ENCODE assay signal across 18 cellular contexts in genomic region chr19:8338835-8339234, GRCh38. TPM values are rescaled to one million over a fixed set of nuclear protein-coding genes. Genes with fewer than 3 reads are reported as not detected.
DNase-seq lines count a peak whose midpoint lies in the region; ATAC-seq, FAIRE-seq and TF ChIP-seq lines count a peak whose summit lies in the region.
"Had no signal": no experiment of that assay in that cellular context is flagged by ENCODE, and none has a peak within 500 bp of the region (broad histone marks: within the 10 kb centered on the region; RNA-seq: fewer than 3 reads in every experiment).

No MANE protein-coding gene starts in this region.

- DNase-seq in DMS53 (lab: John Stamatoyannopoulos, UW) (peak; percentile 45), DMS53 treated with DMSO at 0.1 percent for 48 hours (lab: John Stamatoyannopoulos, UW; ENCODE audit: unreplicated experiment) (no peak), H9 (peak; percentile 43), endodermal cell (peak; percentile 74), NCI-H1436 (lab: John Stamatoyannopoulos, UW) (no peak), kidney (no peak)
- DNase-seq: CD8-positive, alpha-beta T cell; COR-L47; DMS153; GOT3; IMR-90; KBM-7 had no signal

- H4K91ac ChIP-seq in H9 (ENCODE audit: insufficient read length, low read depth, low read length) = no peak overlapping the region

- H3K23ac ChIP-seq in H9 (ENCODE audit: insufficient read length, low read depth, low read length) = no peak overlapping the region

- H3K4ac ChIP-seq in H9 (ENCODE audit: low read depth, low read length) = no peak overlapping the region

- H3K27ac Mint-ChIP-seq in H9 (no peak overlapping the region), endodermal cell (no peak overlapping the region)
- H3K27ac Mint-ChIP-seq: CD14-positive monocyte; CD8-positive, alpha-beta T cell had no signal

- no peak overlapping the region for H2BK15ac ChIP-seq in H9 (ENCODE audit: low read depth, low read length)

- H4K20me1 ChIP-seq in H9 (ENCODE audit: control insufficient read depth, insufficient read depth, insufficient read length) = no peaks in the 10 kb centered on the region

- no peak overlapping the region for H4K5ac ChIP-seq in H9 (ENCODE audit: insufficient read length, low read depth, low read length)

- H2BK5ac ChIP-seq in H9 (ENCODE audit: insufficient read length, low read length) = no peak overlapping the region

- peaks cover 46% of the 10 kb centered on the region for H3K27me3 Mint-ChIP-seq in H9 (ENCODE audit: low read depth)
- H3K27me3 Mint-ChIP-seq in endodermal cell (ENCODE audit: insufficient read depth) = peaks cover 58% of the 10 kb centered on the region

- H3K27ac ChIP-seq in H9 (ENCODE audit: insufficient read length, low read depth, low read length) (no peak overlapping the region), endodermal cell (ENCODE audit: low read depth, low read length) (no peak overlapping the region), kidney (ENCODE audit: low read depth in 2 of 2, low read length in 2 of 2) (no peak overlapping the region)
- H3K27ac ChIP-seq: 22Rv1 had no signal

- H3T11ph ChIP-seq in H9 (ENCODE audit: low read length) = no peak overlapping the region

- no peak overlapping the region for H3K9ac ChIP-seq in H9 (ENCODE audit: extremely low read depth, insufficient read length, low read length)
- no peak overlapping the region for H3K9ac ChIP-seq in endodermal cell (ENCODE audit: extremely low read depth, low read length, poor library complexity, severe bottlenecking)
- H3K9ac ChIP-seq in kidney (ENCODE audit: low read length in 2 of 2) = no peak overlapping the region

- WGBS in H9 (ENCODE audit: extremely low coverage, insufficient read length, low lambda C conversion rate) = no CpG with 5 or more reads among the region's 6 CpGs
- WGBS in endodermal cell (ENCODE audit: insufficient coverage in 1 of 2, insufficient read length in 1 of 2), 2 experiments = 71 to 75% methylated on average over 4 to 6 of the region's 6 CpGs

- no peak overlapping the region for H2AK5ac ChIP-seq in H9 (ENCODE audit: insufficient read length, low read length)

- H2BK120ac ChIP-seq in H9 (ENCODE audit: low read depth, low read length, poor library complexity, severe bottlenecking) = no peak overlapping the region

- no peak overlapping the region for H2BK20ac ChIP-seq in H9 (ENCODE audit: low read depth, low read length, poor library complexity, severe bottlenecking)

- no peak for TF ChIP-seq CTCF in H9 (conservative IDR thresholded peaks at IDR 0.05)
- no peak for TF ChIP-seq CTCF in endodermal cell (conservative IDR thresholded peaks at IDR 0.05)
- no peak for TF ChIP-seq CTCF in kidney (IDR thresholded peaks at IDR 0.05; ENCODE audit: borderline replicate concordance, extremely low read depth, insufficient read depth)

- FAIRE-seq in kidney (lab: Jason Lieb, UNC) = no peak
- FAIRE-seq: D721Med, GM12878 had no signal

- H3K18ac ChIP-seq in H9 (ENCODE audit: insufficient read length, low read depth, low read length) = no peak overlapping the region

- H3K4me3 ChIP-seq in endodermal cell (ENCODE audit: low read length) = no peak overlapping the region
- no peak overlapping the region for H3K4me3 ChIP-seq in kidney (ENCODE audit: low read length in 2 of 2)
- H3K4me3 ChIP-seq: GM12878 had no signal

- H2BK12ac ChIP-seq in H9 (ENCODE audit: insufficient read length, low read depth, low read length) = no peak overlapping the region

- ATAC-seq in HG02981 (IDR thresholded peaks at IDR 0.05; ENCODE audit: unreplicated experiment) = no peak
- ATAC-seq: CD8-positive, alpha-beta T cell; GM12878; HCT116 had no signal

- no peak overlapping the region for H3K4me2 ChIP-seq in H9 (ENCODE audit: insufficient read depth, insufficient read length, low read length)

- intact Hi-C loops in kidney (cut with DNase I) = no loop called here

- H3K9me3 ChIP-seq in H9 (ENCODE audit: control insufficient read depth, low read depth, low read length) = no peaks in the 10 kb centered on the region
- H3K9me3 ChIP-seq in endodermal cell (ENCODE audit: control insufficient read depth, low read length) = no peaks in the 10 kb centered on the region
- no peaks in the 10 kb centered on the region for H3K9me3 ChIP-seq in kidney (ENCODE audit: control insufficient read depth in 1 of 2, low read length in 2 of 2)

- no peaks in the 10 kb centered on the region; the same call in 1 of the 2 replicates for H3K4me1 ChIP-seq in H9 (ENCODE audit: insufficient read depth, low read length)
- no peaks in the 10 kb centered on the region for H3K4me1 ChIP-seq in endodermal cell (ENCODE audit: control insufficient read depth, insufficient read depth, low read length)
- peaks cover 0 to 7% of the 10 kb centered on the region in 2 donors for H3K4me1 ChIP-seq in kidney (ENCODE audit: control insufficient read depth in 1 of 2, insufficient read depth in 1 of 2, low read depth in 1 of 2, low read length in 2 of 2)

- H3K56ac ChIP-seq in H9 (ENCODE audit: insufficient read length, low read depth, low read length) = no peak overlapping the region

- peaks cover 0 to 2% (median 0%) of the 10 kb centered on the region in 3 experiments; a peak in 2 of 7 replicates for H3K36me3 Mint-ChIP-seq in H9 (ENCODE audit: insufficient read depth in 1 of 3, low read depth in 3 of 3)
- no peaks in the 10 kb centered on the region for H3K36me3 Mint-ChIP-seq in endodermal cell (ENCODE audit: low read depth)
- H3K36me3 Mint-ChIP-seq: CD14-positive monocyte; CD8-positive, alpha-beta T cell had no signal

- H3K4me3 Mint-ChIP-seq in H9 (no peak overlapping the region; a peak in 1 of 5 replicates), endodermal cell (no peak overlapping the region)
- H3K4me3 Mint-ChIP-seq: CD8-positive, alpha-beta T cell had no signal

- H3K9me3 Mint-ChIP-seq in H9 (no peaks in the 10 kb centered on the region), endodermal cell (no peaks in the 10 kb centered on the region)
- H3K9me3 Mint-ChIP-seq: CD8-positive, alpha-beta T cell had no signal

- H2AFZ ChIP-seq in H9 (ENCODE audit: low read length) = no peak overlapping the region

- H3K79me1 ChIP-seq in H9 (ENCODE audit: insufficient read depth, low read depth, low read length, poor library complexity, severe bottlenecking) = no peaks in the 10 kb centered on the region

- H3K4me1 Mint-ChIP-seq in H9 (peaks cover 14 to 17% of the 10 kb centered on the region in 2 experiments), endodermal cell (peaks cover 5% of the 10 kb centered on the region)

- no peaks in the 10 kb centered on the region for H3K36me3 ChIP-seq in endodermal cell (ENCODE audit: control insufficient read depth, insufficient read depth, low read length)
- H3K36me3 ChIP-seq in kidney (ENCODE audit: control insufficient read depth in 1 of 2, insufficient read depth in 2 of 2, low read length in 2 of 2) = no peaks in the 10 kb centered on the region

- no peak overlapping the region for H3K14ac ChIP-seq in H9 (ENCODE audit: insufficient read depth, low read length)

- H3K27me3 ChIP-seq in H9 (ENCODE audit: insufficient read depth, low read length) (peaks cover 9% of the 10 kb centered on the region; the same call in 1 of the 2 replicates), endodermal cell (ENCODE audit: control insufficient read depth, insufficient read depth, low read length, poor library complexity, severe bottlenecking) (peaks cover 47% of the 10 kb centered on the region)

- no peaks in the 10 kb centered on the region for H3K79me2 ChIP-seq in H9 (ENCODE audit: insufficient read depth, low read length)

- H3K23me2 ChIP-seq in H9 (ENCODE audit: insufficient read length, low read depth, low read length, poor library complexity, severe bottlenecking) = peaks cover 6% of the 10 kb centered on the region

- no peak overlapping the region for H4K8ac ChIP-seq in H9 (replicated peaks; ENCODE audit: insufficient read length, low read depth, low read length)

RNA-seq across cellular contexts. Expression of gene KANK3, which starts 4.2 kb away (rescaled TPM):
- 5.3 and 7.7 TPM in 2 replicates for total RNA-seq in H9 (2021)
- 1 to 10 TPM; 2.3 to 2.6 TPM for total RNA-seq in endodermal cell
- polyA plus RNA-seq in endodermal cell (2013, experiment 1 of 2) = 1.6 TPM
- 1.4 TPM for polyA plus RNA-seq in endodermal cell (2013, experiment 2 of 2)
- 26.6 TPM for total RNA-seq in kidney
- polyA plus RNA-seq in kidney (ENCODE audit: insufficient read depth, low read depth, low replicate concordance) = 15.0 TPM
- total RNA-seq: IMR-90 had no signal
- polyA plus RNA-seq: CD14-positive monocyte had no signal

RNA-seq across cellular contexts. Expression of gene RPS28, which starts 17.5 kb away (rescaled TPM):
- total RNA-seq in H9 (2021) = 1,885 and 1,988 TPM in 2 replicates
- total RNA-seq in endodermal cell = 1,000 to 10,000 TPM; 1,512 to 1,809 TPM
- 1,091 TPM for polyA plus RNA-seq in endodermal cell (2013, experiment 1 of 2)
- polyA plus RNA-seq in endodermal cell (2013, experiment 2 of 2) = 978 TPM
- total RNA-seq in kidney = 1,258 TPM
- polyA plus RNA-seq in kidney (ENCODE audit: insufficient read depth, low read depth, low replicate concordance) = 1,887 TPM

RNA-seq across cellular contexts. Expression of gene NDUFA7, which starts 17.7 kb away (rescaled TPM):
- total RNA-seq in H9 (2021) = 70.7 and 73.0 TPM in 2 replicates
- total RNA-seq in endodermal cell = 10 to 100 TPM; 75.7 to 86.2 TPM
- polyA plus RNA-seq in endodermal cell (2013, experiment 1 of 2) = 132 TPM
- 134 TPM for polyA plus RNA-seq in endodermal cell (2013, experiment 2 of 2)
- total RNA-seq in kidney = 51.2 TPM
- polyA plus RNA-seq in kidney (ENCODE audit: insufficient read depth, low read depth, low replicate concordance) = 304 TPM

RNA-seq across cellular contexts. Expression of gene ANGPTL4, which starts 25.1 kb away (rescaled TPM):
- total RNA-seq in H9 (2021) (1.9 and 2.5 TPM in 2 replicates), endodermal cell (10 to 100 TPM; 10.9 to 13.2 TPM), kidney (7.2 TPM)
- 4.2 TPM for polyA plus RNA-seq in endodermal cell (2013, experiment 1 of 2)
- polyA plus RNA-seq in endodermal cell (2013, experiment 2 of 2) = 2.9 TPM
- polyA plus RNA-seq in kidney (ENCODE audit: insufficient read depth, low read depth, low replicate concordance) = 40.3 TPM
- total RNA-seq: CD8-positive, alpha-beta T cell; GM12878 had no signal
- polyA plus RNA-seq: CD14-positive monocyte had no signal

RNA-seq across cellular contexts. Expression of gene CD320, which starts 30.7 kb away (rescaled TPM):
- total RNA-seq in H9 (2021) (68.1 and 72.1 TPM in 2 replicates), endodermal cell (10 to 100 TPM; 63.4 to 72.7 TPM), kidney (26.1 TPM)
- 51.6 TPM for polyA plus RNA-seq in endodermal cell (2013, experiment 1 of 2)
- polyA plus RNA-seq in endodermal cell (2013, experiment 2 of 2) = 52.4 TPM
- polyA plus RNA-seq in kidney (ENCODE audit: insufficient read depth, low read depth, low replicate concordance) = 63.1 TPM

Comparison
In these comparisons a context has a peak if more than half of its experiments do, and no peak if none do; other contexts are left out.
1. DNase-seq: peak in DMS53 (single experiment), H9 (single experiment) and endodermal cell (single experiment); none in DMS53 treated with DMSO at 0.1 percent for 48 hours (single experiment), NCI-H1436 (single experiment) and kidney (single experiment).